17 cellular contexts compared by ENCODE assay signal in genomic region chr6:2958331-2958711, GRCh38. TPM values are rescaled to one million over a fixed set of nuclear protein-coding genes. Genes with fewer than 3 reads are reported as not detected.
DNase-seq lines count a peak whose midpoint lies in the region; ATAC-seq and TF ChIP-seq lines count a peak whose summit lies in the region.
"Had no signal": no experiment of that assay in that cellular context is flagged by ENCODE, and none has a peak within 500 bp of the region (broad histone marks: within the 10 kb centered on the region; RNA-seq: fewer than 3 reads in every experiment).

No MANE protein-coding gene starts in this region.

- H3K27ac Mint-ChIP-seq in activated CD4-positive, alpha-beta memory T cell treated with anti-CD3 and anti-CD28 coated beads, Interleukin-2, amount 10 ng/mL, durations not matched to agents 7 days and 5 days, result no peak overlapping the region
- H3K27ac Mint-ChIP-seq in activated CD4-positive, alpha-beta memory T cell treated with anti-CD3 and anti-CD28 coated beads for 36 hours, result no peak overlapping the region
- H3K27ac Mint-ChIP-seq in natural killer cell, result peak overlapping the region; percentile 48 to 60

- H3K27ac ChIP-seq in esophagus muscularis mucosa (replicated peaks in 1 of 4) (peak overlapping the region; percentile 56 to 77 (median 62)), upper lobe of right lung (peak overlapping the region; percentile 78)
- H3K27ac ChIP-seq: hepatocyte had no signal

- peaks cover 0 to 36% (median 23%) of the 10 kb centered on the region in 4 donors for H3K36me3 ChIP-seq in esophagus muscularis mucosa
- H3K36me3 ChIP-seq in upper lobe of right lung, result peaks cover 28% of the 10 kb centered on the region

- H3K36me3 Mint-ChIP-seq in activated CD4-positive, alpha-beta memory T cell treated with anti-CD3 and anti-CD28 coated beads, Interleukin-2, amount 10 ng/mL, durations not matched to agents 7 days and 5 days (ENCODE audit: low read depth), result no peaks in the 10 kb centered on the region
- peaks cover 4% of the 10 kb centered on the region for H3K36me3 Mint-ChIP-seq in activated CD4-positive, alpha-beta memory T cell treated with anti-CD3 and anti-CD28 coated beads for 36 hours
- no peaks in the 10 kb centered on the region for H3K36me3 Mint-ChIP-seq in natural killer cell

- H3K4me1 ChIP-seq in esophagus muscularis mucosa (peaks cover 62 to 75% (median 67%) of the 10 kb centered on the region in 4 donors), upper lobe of right lung (peaks cover 64% of the 10 kb centered on the region)

- 78% methylated on average over 17 of the region's 18 CpGs for WGBS in esophagus muscularis mucosa

- no peaks in the 10 kb centered on the region for H3K27me3 Mint-ChIP-seq in activated CD4-positive, alpha-beta memory T cell treated with anti-CD3 and anti-CD28 coated beads, Interleukin-2, amount 10 ng/mL, durations not matched to agents 7 days and 5 days
- no peaks in the 10 kb centered on the region for H3K27me3 Mint-ChIP-seq in activated CD4-positive, alpha-beta memory T cell treated with anti-CD3 and anti-CD28 coated beads for 36 hours
- no peaks in the 10 kb centered on the region for H3K27me3 Mint-ChIP-seq in natural killer cell (ENCODE audit: low read depth in 2 of 2)
- H3K27me3 Mint-ChIP-seq: central memory CD8-positive, alpha-beta T cell had no signal

- H3K27me3 ChIP-seq in esophagus muscularis mucosa, result no peaks in the 10 kb centered on the region
- no peaks in the 10 kb centered on the region for H3K27me3 ChIP-seq in upper lobe of right lung
- H3K27me3 ChIP-seq: hepatocyte had no signal

- H3K9me3 Mint-ChIP-seq in activated CD4-positive, alpha-beta memory T cell treated with anti-CD3 and anti-CD28 coated beads, Interleukin-2, amount 10 ng/mL, durations not matched to agents 7 days and 5 days, result no peaks in the 10 kb centered on the region
- no peaks in the 10 kb centered on the region for H3K9me3 Mint-ChIP-seq in activated CD4-positive, alpha-beta memory T cell treated with anti-CD3 and anti-CD28 coated beads for 36 hours
- H3K9me3 Mint-ChIP-seq in natural killer cell, result no peaks in the 10 kb centered on the region
- H3K9me3 Mint-ChIP-seq: central memory CD8-positive, alpha-beta T cell had no signal

- peak; percentile 38 to 73 (median 51) for ATAC-seq in natural killer cell
- ATAC-seq in upper lobe of right lung, result peak; percentile 80

- no peaks in the 10 kb centered on the region for H3K4me1 Mint-ChIP-seq in activated CD4-positive, alpha-beta memory T cell treated with anti-CD3 and anti-CD28 coated beads, Interleukin-2, amount 10 ng/mL, durations not matched to agents 7 days and 5 days
- no peaks in the 10 kb centered on the region for H3K4me1 Mint-ChIP-seq in activated CD4-positive, alpha-beta memory T cell treated with anti-CD3 and anti-CD28 coated beads for 36 hours (ENCODE audit: low read depth)
- peaks cover 26 to 33% of the 10 kb centered on the region in 2 donors for H3K4me1 Mint-ChIP-seq in natural killer cell

- TF ChIP-seq POLR2A in esophagus muscularis mucosa (IDR thresholded peaks at IDR 0.05; ENCODE audit: low read depth), result no peak

- H3K4me3 Mint-ChIP-seq in activated CD4-positive, alpha-beta memory T cell treated with anti-CD3 and anti-CD28 coated beads, Interleukin-2, amount 10 ng/mL, durations not matched to agents 7 days and 5 days, result no peak overlapping the region
- H3K4me3 Mint-ChIP-seq in activated CD4-positive, alpha-beta memory T cell treated with anti-CD3 and anti-CD28 coated beads for 36 hours, result no peak overlapping the region
- no peak overlapping the region for H3K4me3 Mint-ChIP-seq in natural killer cell
- H3K4me3 Mint-ChIP-seq: central memory CD8-positive, alpha-beta T cell had no signal

- CTCF ChIA-PET in activated CD4-positive, alpha-beta memory T cell treated with anti-CD3 and anti-CD28 coated beads, Interleukin-2, amount 10 ng/mL, durations not matched to agents 7 days and 5 days (lab: Charles Lee), result interaction anchor here (0.9 kb wide), 1 partner anchor 112 kb away, joined by 3 read pairs; no protein-coding TSS in a partner anchor
- CTCF ChIA-PET in activated CD4-positive, alpha-beta memory T cell treated with anti-CD3 and anti-CD28 coated beads for 36 hours (lab: Charles Lee), result interaction anchor here (1.2 kb wide), 1 partner anchor 9 kb away, joined by 4 read pairs; no protein-coding TSS in a partner anchor

- peak; percentile 15 for DNase-seq in activated CD4-positive, alpha-beta memory T cell treated with anti-CD3 and anti-CD28 coated beads, Interleukin-2, amount 10 ng/mL, durations not matched to agents 7 days and 5 days
- no peak for DNase-seq in activated CD4-positive, alpha-beta memory T cell treated with anti-CD3 and anti-CD28 coated beads for 36 hours
- DNase-seq in esophagus muscularis mucosa (ENCODE audit: extremely low spot score) (no peak), natural killer cell (no peak), upper lobe of right lung (peak; percentile 83), middle frontal gyrus (ENCODE audit: extremely low spot score, low spot score) (no peak), hepatic stellate cell (ENCODE audit: low spot score) (no peak)
- no peak for DNase-seq in activated T-cell treated with anti-CD3 and anti-CD28 coated beads, Interleukin-2, amount 50 U/mL, for 48 hours
- DNase-seq: 8988T; activated CD4-positive, CD25-positive, alpha-beta regulatory T cell treated with anti-CD3 and anti-CD28 coated beads, Interleukin-2, amount 50 U/mL, for 72 hours; COR-L47; mesenchymal stem cell; NCI-H1092 treated with DMSO at 0.1 percent for 48 hours; NCI-H226; stimulated activated naive CD4-positive, alpha-beta T cell treated with Interleukin-2 at 50 U/mL for 16 hours had no signal

- intact Hi-C loops in activated CD4-positive, alpha-beta memory T cell treated with anti-CD3 and anti-CD28 coated beads for 36 hours (cut with micrococcal nuclease), result no loop called here
- intact Hi-C loops in esophagus muscularis mucosa (cut with DNase I), result no loop called here
- intact Hi-C loops in natural killer cell (cut with micrococcal nuclease), result no loop called here
- intact Hi-C loops in upper lobe of right lung (cut with DNase I), result no loop called here

- H3K4me3 ChIP-seq in esophagus muscularis mucosa, result no peak overlapping the region
- H3K4me3 ChIP-seq in upper lobe of right lung, result no peak overlapping the region
- H3K4me3 ChIP-seq: hepatocyte had no signal

- POLR2A ChIA-PET in activated CD4-positive, alpha-beta memory T cell treated with anti-CD3 and anti-CD28 coated beads, Interleukin-2, amount 10 ng/mL, durations not matched to agents 7 days and 5 days (lab: Charles Lee), result no interaction called here
- POLR2A ChIA-PET in activated CD4-positive, alpha-beta memory T cell treated with anti-CD3 and anti-CD28 coated beads for 36 hours (lab: Charles Lee), result no interaction called here

- H3K9me3 ChIP-seq in esophagus muscularis mucosa (no peaks in the 10 kb centered on the region), upper lobe of right lung (no peaks in the 10 kb centered on the region)

- no peak for TF ChIP-seq EP300 in esophagus muscularis mucosa (IDR thresholded peaks at IDR 0.05)

- TF ChIP-seq CTCF in esophagus muscularis mucosa (IDR thresholded peaks at IDR 0.05) (no peak), natural killer cell (IDR thresholded peaks at IDR 0.05) (no peak), upper lobe of right lung (IDR thresholded peaks at IDR 0.05) (no peak)

RNA-seq across cellular contexts. Expression of gene SERPINB6, which starts 13.0 kb away (rescaled TPM):
- total RNA-seq in activated CD4-positive, alpha-beta memory T cell treated with anti-CD3 and anti-CD28 coated beads, Interleukin-2, amount 10 ng/mL, durations not matched to agents 7 days and 5 days, result 10 to 100 TPM; 19.8 to 20.1 TPM
- total RNA-seq in activated CD4-positive, alpha-beta memory T cell treated with anti-CD3 and anti-CD28 coated beads for 36 hours, result 10 to 100 TPM; 59.0 to 64.7 TPM
- 100 to 1,000 TPM; 114 to 125 (median 124) TPM for total RNA-seq in esophagus muscularis mucosa
- total RNA-seq in natural killer cell, result 100 to 1,000 TPM; 120 to 135 (median 129) TPM
- total RNA-seq in upper lobe of right lung, result 157 TPM

RNA-seq across cellular contexts. Expression of gene NQO2, which starts 41.4 kb away (rescaled TPM):
- total RNA-seq in activated CD4-positive, alpha-beta memory T cell treated with anti-CD3 and anti-CD28 coated beads, Interleukin-2, amount 10 ng/mL, durations not matched to agents 7 days and 5 days, result 10 to 100 TPM; 37.7 to 38.4 TPM
- total RNA-seq in activated CD4-positive, alpha-beta memory T cell treated with anti-CD3 and anti-CD28 coated beads for 36 hours, result 10 to 100 TPM; 36.1 to 38.9 TPM
- total RNA-seq in esophagus muscularis mucosa (10 to 100 TPM; 22.9 to 31.3 (median 27.2) TPM), natural killer cell (10 to 100 TPM; 13.1 to 21.7 (median 16.2) TPM), upper lobe of right lung (20.6 TPM)

RNA-seq across cellular contexts. Expression of gene SERPINB9, which starts 55.2 kb away (rescaled TPM):
- 10 to 100 TPM; 50.0 to 51.3 TPM for total RNA-seq in activated CD4-positive, alpha-beta memory T cell treated with anti-CD3 and anti-CD28 coated beads, Interleukin-2, amount 10 ng/mL, durations not matched to agents 7 days and 5 days
- 10 to 100 TPM; 69.9 to 72.6 TPM for total RNA-seq in activated CD4-positive, alpha-beta memory T cell treated with anti-CD3 and anti-CD28 coated beads for 36 hours
- total RNA-seq in esophagus muscularis mucosa (10 to 100 TPM in 1 of 4 donors, 1 to 10 TPM in 3; 5.4 to 17.7 (median 6.2) TPM), natural killer cell (10 to 100 TPM; 34.9 to 54.3 (median 47.3) TPM), upper lobe of right lung (12.4 TPM)

Comparison
In these comparisons a context has a peak if more than half of its experiments do, and no peak if none do; other contexts are left out.
1. DNase-seq: peak in activated CD4-positive, alpha-beta memory T cell treated with anti-CD3 and anti-CD28 coated beads, Interleukin-2, amount 10 ng/mL, durations not matched to agents 7 days and 5 days (single experiment) and upper lobe of right lung (single experiment); none in activated CD4-positive, alpha-beta memory T cell treated with anti-CD3 and anti-CD28 coated beads for 36 hours (single experiment), esophagus muscularis mucosa (single experiment), natural killer cell (single experiment), activated T-cell treated with anti-CD3 and anti-CD28 coated beads, Interleukin-2, amount 50 U/mL, for 48 hours (0 of 2), middle frontal gyrus (single experiment) and hepatic stellate cell (single experiment).
2. H3K27ac Mint-ChIP-seq: peak in natural killer cell (2 of 2); none in activated CD4-positive, alpha-beta memory T cell treated with anti-CD3 and anti-CD28 coated beads, Interleukin-2, amount 10 ng/mL, durations not matched to agents 7 days and 5 days (single experiment) and activated CD4-positive, alpha-beta memory T cell treated with anti-CD3 and anti-CD28 coated beads for 36 hours (single experiment).